ENCODE assay signal across 8 cellular contexts in genomic region chr4:139030614-139031235, GRCh38. TPM values are rescaled to one million over a fixed set of nuclear protein-coding genes. Genes with fewer than 3 reads are reported as not detected.
DNase-seq lines count a peak whose midpoint lies in the region; ATAC-seq and TF ChIP-seq lines count a peak whose summit lies in the region.

No MANE protein-coding gene starts in this region.

- H3K9me3 ChIP-seq in thyroid gland = no peaks in the 10 kb centered on the region

- no peak overlapping the region for H3K4me2 ChIP-seq in KMS-11

- H3K4me3 ChIP-seq in KMS-11 (IDR thresholded peaks at IDR 0.05; ENCODE audit: insufficient read depth, low read depth, low read length) = no peak overlapping the region
- H3K4me3 ChIP-seq in thyroid gland (replicated peaks in 1 of 3) = no peak overlapping the region

- H3K27me3 ChIP-seq in KMS-11 (ENCODE audit: insufficient read depth, low read depth) = no peaks in the 10 kb centered on the region
- H3K27me3 ChIP-seq in thyroid gland = no peaks in the 10 kb centered on the region

- H3K4me3 Mint-ChIP-seq in activated T-helper 17 cell treated with anti-CD3 and anti-CD28 coated beads, Interleukin-2, amount 50 U/mL, for 72 hours = no peak overlapping the region

- intact Hi-C loops in thyroid gland (cut with DNase I) = loop anchor here (5.0 to 10.0 kb wide), 3 partner anchors 54 to 267 kb away; partner anchors contain the start of gene ELF2

- 0 out of 2 replicates have a peak, but pooled peaks cover 16% of the 10 kb centered on the region for H4K20me1 ChIP-seq in KMS-11 (ENCODE audit: insufficient read depth)

- no peaks in the 10 kb centered on the region for H3K36me3 ChIP-seq in KMS-11 (ENCODE audit: insufficient read depth)
- H3K36me3 ChIP-seq in thyroid gland = no peaks in the 10 kb centered on the region

- TF ChIP-seq POLR2A in thyroid gland (IDR thresholded peaks at IDR 0.05) = no peak

- no peaks in the 10 kb centered on the region for H3K9me3 Mint-ChIP-seq in activated T-helper 17 cell treated with anti-CD3 and anti-CD28 coated beads, Interleukin-2, amount 50 U/mL, for 72 hours

- no peak overlapping the region for H2AFZ ChIP-seq in KMS-11 (ENCODE audit: low read depth)

- H3K9ac ChIP-seq in KMS-11 = no peak overlapping the region

- peaks cover 8% of the 10 kb centered on the region for H3K36me3 Mint-ChIP-seq in activated T-helper 17 cell treated with anti-CD3 and anti-CD28 coated beads, Interleukin-2, amount 50 U/mL, for 72 hours (ENCODE audit: low read depth)

- WGBS in thyroid gland, 2 donors = 36 to 50% methylated on average over 14 of the region's 14 CpGs

- peak; percentile 92 for TF ChIP-seq CTCF in KMS-11 (conservative IDR thresholded peaks at IDR 0.05; ENCODE audit: low read depth, low read length)
- TF ChIP-seq CTCF in thyroid gland (IDR thresholded peaks at IDR 0.05) = peak; percentile 23 to 92 (median 84)

- H3K4me1 ChIP-seq in KMS-11 (ENCODE audit: low read depth, poor library complexity, severe bottlenecking) = peaks cover 10% of the 10 kb centered on the region
- H3K4me1 ChIP-seq in thyroid gland = peaks cover 21 to 36% of the 10 kb centered on the region in 2 donors

- no peaks in the 10 kb centered on the region for H3K27me3 Mint-ChIP-seq in activated T-helper 17 cell treated with anti-CD3 and anti-CD28 coated beads, Interleukin-2, amount 50 U/mL, for 72 hours

- H3K79me2 ChIP-seq in KMS-11 (ENCODE audit: insufficient read depth, low read depth) = peaks cover 74% of the 10 kb centered on the region

- no peak overlapping the region for H3K27ac ChIP-seq in KMS-11
- H3K27ac ChIP-seq in thyroid gland = peak overlapping the region in 1 of 3 donors; percentile 88

- peak; percentile 80 for ATAC-seq in GM21515 (IDR thresholded peaks at IDR 0.05; ENCODE audit: unreplicated experiment)
- peak; percentile 73 for ATAC-seq in activated T-helper 17 cell treated with anti-CD3 and anti-CD28 coated beads, Interleukin-2, amount 50 U/mL, for 72 hours (replicated peaks)

- peaks cover 6% of the 10 kb centered on the region for H3K4me1 Mint-ChIP-seq in activated T-helper 17 cell treated with anti-CD3 and anti-CD28 coated beads, Interleukin-2, amount 50 U/mL, for 72 hours

- H3K27ac Mint-ChIP-seq in activated T-helper 17 cell treated with anti-CD3 and anti-CD28 coated beads, Interleukin-2, amount 50 U/mL, for 72 hours = peak overlapping the region; percentile 71

- DNase-seq in DMS153 (lab: John Stamatoyannopoulos, UW) = peak; percentile 55
- DNase-seq in RKO (ENCODE audit: low spot score) = peak; percentile 80
- DNase-seq in fibroblast of the conjunctiva (ENCODE audit: low read depth) = peak; percentile 79
- DNase-seq in occipital lobe (lab: John Stamatoyannopoulos, UW) = peak; percentile 69
- peak; percentile 78 to 85 for DNase-seq in thyroid gland

RNA-seq across cellular contexts. Expression of gene NOCT, which starts 15.1 kb away (rescaled TPM):
- 10 to 100 TPM; 12.4 to 18.7 TPM for total RNA-seq in activated T-helper 17 cell treated with anti-CD3 and anti-CD28 coated beads, Interleukin-2, amount 50 U/mL, for 72 hours
- total RNA-seq in occipital lobe (30.6 TPM), thyroid gland (10 to 100 TPM in 1 of 4 donors, 1 to 10 TPM in 3; 4.0 to 11.5 (median 6.6) TPM)
